19 cellular contexts compared by ENCODE assay signal in genomic region chr12:93316623-93316971, GRCh38.
"Had no signal": no experiment of that assay in that cellular context is flagged by ENCODE, and none has a peak within 500 bp of the region (broad histone marks: within the 10 kb centered on the region; RNA-seq: fewer than 3 reads in every experiment).

No MANE protein-coding gene starts in this region.

- H3K9me3 ChIP-seq: esophagus squamous epithelium, heart right ventricle, left lung, neutrophil, sigmoid colon had no signal

- H3K27me3 ChIP-seq: esophagus squamous epithelium, heart right ventricle, left lung, neutrophil, sigmoid colon had no signal

- ATAC-seq: activated T-cell treated with anti-CD3 and anti-CD28 coated beads, Interleukin-2, amount 50 U/mL, for 4 hours; activated T-helper 17 cell treated with anti-CD3 and anti-CD28 coated beads, Interleukin-2, amount 50 U/mL, for 72 hours; left lung; stimulated activated effector memory CD8-positive, alpha-beta T cell treated with anti-CD3 and anti-CD28 coated beads, Interleukin-12 subunit alpha, Interleukin-12 subunit beta, amount 100 ng/mL, for 72 hours had no signal

- H3K4me1 ChIP-seq: left lung had no signal

- H3K4me3 ChIP-seq: esophagus squamous epithelium, heart right ventricle, left lung, lung, sigmoid colon had no signal

- H3K36me3 ChIP-seq: esophagus squamous epithelium, heart right ventricle, left lung, neutrophil, sigmoid colon had no signal

- DNase-seq: activated CD4-positive, alpha-beta T cell treated with anti-CD3 and anti-CD28 coated beads, Interleukin-2, amount 50 U/mL, for 1 hour; activated CD4-positive, CD25-positive, alpha-beta regulatory T cell treated with anti-CD3 and anti-CD28 coated beads, Interleukin-2, amount 50 U/mL, for 72 hours; activated gamma-delta T cell treated with Interleukin-2 at 50 U/mL for 16 hours; activated naive CD4-positive, alpha-beta T cell treated with anti-CD3 and anti-CD28 coated beads, Interleukin-2, amount 50 U/mL, for 16 hours; activated T-cell treated with anti-CD3 and anti-CD28 coated beads, Interleukin-2, amount 50 U/mL, for 4 hours; amniotic stem cell; effector CD8-positive, alpha-beta T cell; esophagus squamous epithelium; foreskin melanocyte; heart right ventricle; left lung; retina; sigmoid colon; stimulated activated CD4-positive, alpha-beta T cell treated with anti-CD3 and anti-CD28 coated beads, Interleukin-4, amount 100 ng/mL, for 24 hours; T-helper 9 cell had no signal

- H3K27ac ChIP-seq: esophagus squamous epithelium, heart right ventricle, left lung, neutrophil, sigmoid colon had no signal
